Comparison of ENCODE assay signal across 18 cellular contexts in the genomic region with DNA sequence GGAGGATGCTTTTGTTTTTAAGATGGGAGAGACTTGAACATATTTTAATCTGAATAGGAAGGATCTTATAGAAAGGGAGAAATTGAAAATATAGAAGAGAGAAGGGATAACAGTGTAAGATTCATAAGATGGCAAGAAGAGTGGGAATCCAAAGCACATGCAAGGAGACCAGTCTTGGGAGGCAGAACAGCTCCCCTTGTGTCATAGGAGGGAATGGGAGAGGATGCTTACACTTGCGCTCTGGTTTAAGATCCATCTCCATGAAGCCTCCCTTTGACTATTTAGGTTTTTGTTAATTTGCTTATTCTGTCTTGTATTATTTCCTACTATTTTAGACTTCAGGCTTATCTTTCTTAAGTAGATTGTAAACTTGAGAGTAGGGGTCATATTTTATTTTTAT. TPM values are rescaled to one million over a fixed set of nuclear protein-coding genes. Genes with fewer than 3 reads are reported as not detected.
DNase-seq lines count a peak whose midpoint lies in the region; FAIRE-seq and TF ChIP-seq lines count a peak whose summit lies in the region.
"Had no signal": no experiment of that assay in that cellular context is flagged by ENCODE, and none has a peak within 500 bp of the region (broad histone marks: within the 10 kb centered on the region; RNA-seq: fewer than 3 reads in every experiment).

No MANE protein-coding gene starts in this region.

- DNase-seq in SK-N-SH, result no peak
- no peak for DNase-seq in fibroblast of mammary gland (ENCODE audit: low read depth)
- no peak for DNase-seq in KG1 (lab: John Stamatoyannopoulos, UW)
- no peak for DNase-seq in stimulated activated CD4-positive, alpha-beta T cell treated with anti-CD3 and anti-CD28 coated beads, Interleukin-2, amount 100 ng/mL, for 24 hours
- no peak for DNase-seq in NCI-H774 (lab: John Stamatoyannopoulos, UW)
- no peak for DNase-seq in GM19239 (ENCODE audit: insufficient read length, low spot score)
- DNase-seq: NCI-H1092 treated with DMSO at 0.1 percent for 48 hours, NCI-H2171 treated with DMSO at 0.1 percent for 48 hours, NCI-H748 treated with DMSO at 0.1 percent for 48 hours, stomach, uterus had no signal

- FAIRE-seq in GM19239 (lab: Jason Lieb, UNC), result no peak

- TF ChIP-seq EP300 in SK-N-SH (IDR thresholded peaks at IDR 0.05; ENCODE audit: borderline replicate concordance in 1 of 2, low read depth in 1 of 2, low read length in 1 of 2), result no peak

- H3K4me2 ChIP-seq in SK-N-SH, result no peak overlapping the region

- H3K4me1 ChIP-seq in SK-N-SH (ENCODE audit: control insufficient read depth in 1 of 2, insufficient read depth in 2 of 2, low read depth in 1 of 2, low read length in 1 of 2), result no peaks in the 10 kb centered on the region
- H3K4me1 ChIP-seq: gastroesophageal sphincter, stomach, uterus had no signal

- H3F3A ChIP-seq in SK-N-SH (replicated peaks; ENCODE audit: insufficient read depth), result no peaks in the 10 kb centered on the region

- no peaks in the 10 kb centered on the region for H3K9me3 ChIP-seq in SK-N-SH
- H3K9me3 ChIP-seq: gastroesophageal sphincter, stomach, uterus had no signal

- POLR2A ChIA-PET in SK-N-SH (lab: Yijun Ruan, JAX), result no interaction called here

- H3K27ac ChIP-seq in 22Rv1 (no peak overlapping the region), SK-N-SH (ENCODE audit: low read depth in 2 of 2, low read length in 1 of 2) (no peak overlapping the region)
- H3K27ac ChIP-seq: gastroesophageal sphincter, RWPE1, stomach, uterus had no signal

- 88% methylated on average over 1 of the region's 1 CpG for WGBS in SK-N-SH (ENCODE audit: low lambda C conversion rate)

- H3K4me3 ChIP-seq in SK-N-SH (ENCODE audit: low read depth in 2 of 2, low read length in 1 of 2) (no peak overlapping the region), fibroblast of mammary gland (ENCODE audit: control insufficient read depth, low read depth, low read length) (no peak overlapping the region)
- H3K4me3 ChIP-seq: gastroesophageal sphincter, stomach, uterus had no signal

- no peaks in the 10 kb centered on the region for H3K9me2 ChIP-seq in SK-N-SH

- peaks cover 3% of the 10 kb centered on the region; the same call in 1 of the 2 replicates for H3K79me2 ChIP-seq in SK-N-SH (ENCODE audit: insufficient read depth)

- H2AFZ ChIP-seq in SK-N-SH (ENCODE audit: low read depth), result no peak overlapping the region

- peaks cover 2 to 6% of the 10 kb centered on the region in 2 experiments for H3K36me3 ChIP-seq in SK-N-SH (replicated peaks in 1 of 2; ENCODE audit: control insufficient read depth in 1 of 2, insufficient read depth in 2 of 2, low read length in 1 of 2)
- H3K36me3 ChIP-seq: gastroesophageal sphincter, stomach, uterus had no signal

- TF ChIP-seq CTCF in 22Rv1 (IDR thresholded peaks at IDR 0.05), result peak; percentile 19; the same call in 1 of the 2 replicates
- peak; percentile 32 for TF ChIP-seq CTCF in GM12873 (IDR thresholded peaks at IDR 0.05; ENCODE audit: insufficient read depth, low read depth, low read length, missing control alignments)
- TF ChIP-seq CTCF in SK-N-SH (IDR thresholded peaks at IDR 0.05), result peak; percentile 45
- TF ChIP-seq CTCF in fibroblast of mammary gland (conservative IDR thresholded peaks at IDR 0.05; ENCODE audit: control insufficient read depth, insufficient read depth, low read depth, low read length), result peak; percentile 6

- CTCF ChIA-PET in SK-N-SH (lab: Yijun Ruan, JAX), result interaction anchor here (0.5 to 1.0 kb wide), 3 partner anchors 9 to 12 kb away, joined by 3 to 4 read pairs (median 4); no protein-coding TSS in a partner anchor

- TF ChIP-seq RAD21 in SK-N-SH (IDR thresholded peaks at IDR 0.05; ENCODE audit: low read length), result no peak

- no peaks in the 10 kb centered on the region for H3K27me3 ChIP-seq in SK-N-SH (ENCODE audit: insufficient read depth)
- H3K27me3 ChIP-seq: gastroesophageal sphincter, stomach, uterus had no signal

- no peak overlapping the region for H3K9ac ChIP-seq in SK-N-SH

- H4K20me1 ChIP-seq in SK-N-SH (ENCODE audit: insufficient read depth), result no peaks in the 10 kb centered on the region

TF ChIP-seq in SK-N-SH, 30 proteins besides CTCF, POLR2A, EP300 and RAD21:
- TF ChIP-seq POLR2AphosphoS5 (IDR thresholded peaks at IDR 0.05; ENCODE audit: low read depth, low read length) (no peak), CHD2 (IDR thresholded peaks at IDR 0.05; ENCODE audit: low read length, partially characterized antibody) (no peak), USF1 (IDR thresholded peaks at IDR 0.05; ENCODE audit: borderline replicate concordance, low read depth) (no peak), YY1 (IDR thresholded peaks at IDR 0.05; ENCODE audit: low read depth) (no peak)

RNA-seq across cellular contexts. Expression of gene KIF4A, which starts 42.7 kb away (rescaled TPM):
- polyA plus RNA-seq in SK-N-SH (2012; rRNA removed), result 11.0 and 11.5 TPM in 2 replicates
- polyA plus RNA-seq in SK-N-SH (2012; cell fraction: cytosol; rRNA removed), result 12.0 and 13.0 TPM in 2 replicates
- polyA plus RNA-seq in SK-N-SH (2012; cell fraction: nucleus; rRNA removed), result 6.4 and 8.6 TPM in 2 replicates
- polyA plus RNA-seq: IgD-negative memory B cell had no signal

RNA-seq across cellular contexts. Expression of gene PDZD11, which starts 42.9 kb away (rescaled TPM):
- 169 and 190 TPM in 2 replicates for polyA plus RNA-seq in SK-N-SH (2012; rRNA removed)
- 184 and 197 TPM in 2 replicates for polyA plus RNA-seq in SK-N-SH (2012; cell fraction: cytosol; rRNA removed)
- polyA plus RNA-seq in SK-N-SH (2012; cell fraction: nucleus; rRNA removed), result 177 and 202 TPM in 2 replicates

RNA-seq across cellular contexts. Expression of gene RAB41, which starts 50.6 kb away (rescaled TPM):
- not detected in 2 replicates for polyA plus RNA-seq in SK-N-SH (2012; rRNA removed)
- not detected in 2 replicates for polyA plus RNA-seq in SK-N-SH (2012; cell fraction: cytosol; rRNA removed)
- not detected in 2 replicates for polyA plus RNA-seq in SK-N-SH (2012; cell fraction: nucleus; rRNA removed)
- polyA plus RNA-seq: adipose tissue, IgD-negative memory B cell, liver, stomach had no signal
